In genomic region chr18:49011291-49011746, GRCh38 we compare ENCODE assay signal across 25 cellular contexts.
A peak's percentile ranks its signal among the peaks of the same experiment; 100 is the strongest.
DNase-seq lines count a peak whose midpoint lies in the region; ATAC-seq and TF ChIP-seq lines count a peak whose summit lies in the region.
"Had no signal": no experiment of that assay in that cellular context is flagged by ENCODE, and none has a peak within 500 bp of the region (broad histone marks: within the 10 kb centered on the region; RNA-seq: fewer than 3 reads in every experiment).

No MANE protein-coding gene starts in this region.

- no peak for ATAC-seq in Right ventricle myocardium inferior
- ATAC-seq in heart right ventricle = no peak
- no peak for ATAC-seq in activated B cell treated with CpG ODN at 0.5 μM for 24 hours (ENCODE audit: low read depth)
- ATAC-seq in lower lobe of right lung = no peak
- ATAC-seq in aorta (ENCODE audit: low FRiP score) = no peak
- ATAC-seq in GM19455 (IDR thresholded peaks at IDR 0.05; ENCODE audit: unreplicated experiment) = no peak
- ATAC-seq: activated CD8-positive, alpha-beta T cell treated with anti-CD3 and anti-CD28 coated beads for 36 hours; heart left ventricle had no signal

- no peaks in the 10 kb centered on the region for H3K9me3 Mint-ChIP-seq in activated B cell treated with CpG ODN at 0.5 μM for 24 hours
- H3K9me3 Mint-ChIP-seq: activated CD8-positive, alpha-beta T cell treated with anti-CD3 and anti-CD28 coated beads for 36 hours; T-helper 2 cell treated with Interferon-gamma antibody and Interleukin-4, amounts not matched to agents 5 μg/mL and 100 μg/mL, for 36 hours; type B pancreatic cell had no signal

- H3K4me3 Mint-ChIP-seq in activated B cell treated with CpG ODN at 0.5 μM for 24 hours = no peak overlapping the region
- H3K4me3 Mint-ChIP-seq: activated CD8-positive, alpha-beta T cell treated with anti-CD3 and anti-CD28 coated beads for 36 hours; T-helper 2 cell treated with Interferon-gamma antibody and Interleukin-4, amounts not matched to agents 5 μg/mL and 100 μg/mL, for 36 hours; type B pancreatic cell had no signal

- H3K27ac Mint-ChIP-seq in activated B cell treated with CpG ODN at 0.5 μM for 24 hours = no peak overlapping the region
- H3K27ac Mint-ChIP-seq: activated CD8-positive, alpha-beta T cell treated with anti-CD3 and anti-CD28 coated beads for 36 hours; T-helper 2 cell treated with Interferon-gamma antibody and Interleukin-4, amounts not matched to agents 5 μg/mL and 100 μg/mL, for 36 hours; type B pancreatic cell had no signal

- POLR2A ChIA-PET in activated B cell treated with CpG ODN at 0.5 μM for 24 hours (lab: Charles Lee) = no interaction called here

- H3K9me3 ChIP-seq in heart right ventricle = no peaks in the 10 kb centered on the region
- no peaks in the 10 kb centered on the region for H3K9me3 ChIP-seq in lower lobe of right lung
- no peaks in the 10 kb centered on the region for H3K9me3 ChIP-seq in aorta (ENCODE audit: control insufficient read depth, low read length)
- H3K9me3 ChIP-seq: heart left ventricle, neutrophil, stomach had no signal

- H3K4me1 ChIP-seq in heart right ventricle (no peaks in the 10 kb centered on the region), lower lobe of right lung (no peaks in the 10 kb centered on the region), aorta (ENCODE audit: control insufficient read depth in 1 of 2, insufficient read depth in 2 of 2, low read length in 2 of 2) (no peaks in the 10 kb centered on the region)
- H3K4me1 ChIP-seq: heart left ventricle, stomach had no signal

- H3K36me3 ChIP-seq in heart right ventricle = no peaks in the 10 kb centered on the region
- no peaks in the 10 kb centered on the region for H3K36me3 ChIP-seq in lower lobe of right lung
- H3K36me3 ChIP-seq in aorta (ENCODE audit: control insufficient read depth in 1 of 2, insufficient read depth in 2 of 2, low read length in 1 of 2) = no peaks in the 10 kb centered on the region
- H3K36me3 ChIP-seq: cardiac muscle cell, heart left ventricle, neutrophil, stomach, WERI-Rb-1 had no signal

- H3K27me3 ChIP-seq in heart right ventricle (no peaks in the 10 kb centered on the region), lower lobe of right lung (ENCODE audit: low read depth) (no peaks in the 10 kb centered on the region), aorta (ENCODE audit: control insufficient read depth in 1 of 2, insufficient read depth in 2 of 2, low read length in 1 of 2) (no peaks in the 10 kb centered on the region)
- H3K27me3 ChIP-seq: cardiac muscle cell, heart left ventricle, neutrophil, stomach had no signal

- no peaks in the 10 kb centered on the region for H3K27me3 Mint-ChIP-seq in activated B cell treated with CpG ODN at 0.5 μM for 24 hours
- H3K27me3 Mint-ChIP-seq: activated CD8-positive, alpha-beta T cell treated with anti-CD3 and anti-CD28 coated beads for 36 hours had no signal

- H3K4me1 Mint-ChIP-seq in activated B cell treated with CpG ODN at 0.5 μM for 24 hours = no peaks in the 10 kb centered on the region

- CTCF ChIA-PET in activated B cell treated with CpG ODN at 0.5 μM for 24 hours (lab: Charles Lee) = no interaction called here

- H3K4me3 ChIP-seq in heart right ventricle (no peak overlapping the region), lower lobe of right lung (no peak overlapping the region), aorta (ENCODE audit: low read length in 2 of 2) (no peak overlapping the region)
- H3K4me3 ChIP-seq: cardiac muscle cell, heart left ventricle, stomach had no signal

- H3K27ac ChIP-seq in heart right ventricle (no peak overlapping the region), lower lobe of right lung (no peak overlapping the region), aorta (ENCODE audit: low read depth in 1 of 2, low read length in 2 of 2) (no peak overlapping the region)
- H3K27ac ChIP-seq: cardiac muscle cell, heart left ventricle, neutrophil, stomach, WERI-Rb-1 had no signal

- 84 to 85% methylated on average over 9 of the region's 9 CpGs for WGBS in heart right ventricle, 2 donors
- 84 to 92% methylated on average over 9 of the region's 9 CpGs for WGBS in aorta, 2 donors

- TF ChIP-seq CTCF in heart right ventricle (IDR thresholded peaks at IDR 0.05) (no peak), activated B cell treated with CpG ODN at 0.5 μM for 24 hours (IDR thresholded peaks at IDR 0.05) (no peak), lower lobe of right lung (IDR thresholded peaks at IDR 0.05) (no peak)

- DNase-seq in Right ventricle myocardium inferior (ENCODE audit: missing footprints) = peak; percentile 13
- no peak for DNase-seq in heart right ventricle
- peak; percentile 12 for DNase-seq in activated B cell treated with CpG ODN at 0.5 μM for 24 hours
- DNase-seq in lower lobe of right lung = peak; percentile 23
- peak; percentile 34 to 55 for DNase-seq in aorta
- DNase-seq in stimulated activated CD4-positive, alpha-beta T cell treated with anti-CD3 and anti-CD28 coated beads, Interleukin-4, amount 100 ng/mL, for 4 hours = no peak
- no peak for DNase-seq in retina
- DNase-seq: ACHN; activated CD8-positive, alpha-beta T cell treated with anti-CD3 and anti-CD28 coated beads for 36 hours; activated naive CD4-positive, alpha-beta T cell; activated T-cell treated with anti-CD3 and anti-CD28 coated beads, Interleukin-2, amount 50 U/mL, for 1 hour; C1 segment of cervical spinal cord; NCI-H1092 treated with DMSO at 0.1 percent for 48 hours; NCI-H2081; NCI-H446 treated with DMSO at 0.1 percent for 48 hours; NK-92 treated with Interleukin-12 subunit alpha and Interleukin-12 subunit beta, amount 100 ng/mL, for 24 hours; stimulated activated CD4-positive, alpha-beta T cell treated with anti-CD3 and anti-CD28 coated beads, Interleukin-12 subunit alpha, Interleukin-12 subunit beta, amount 100 ng/mL, for 4 hours; stomach had no signal

- no peaks in the 10 kb centered on the region for H3K36me3 Mint-ChIP-seq in activated B cell treated with CpG ODN at 0.5 μM for 24 hours (ENCODE audit: low read depth)
- H3K36me3 Mint-ChIP-seq: type B pancreatic cell had no signal

- intact Hi-C loops in Right ventricle myocardium inferior (cut with DNase I) = no loop called here
- intact Hi-C loops in heart right ventricle (cut with DNase I) = no loop called here
- intact Hi-C loops in activated B cell treated with CpG ODN at 0.5 μM for 24 hours (cut with micrococcal nuclease) = no loop called here
- intact Hi-C loops in lower lobe of right lung (cut with DNase I) = no loop called here
- intact Hi-C loops in aorta (cut with DNase I) = no loop called here

Comparison
In these comparisons a context has a peak if more than half of its experiments do, and no peak if none do; other contexts are left out.
1. DNase-seq: peak in Right ventricle myocardium inferior (single experiment), activated B cell treated with CpG ODN at 0.5 μM for 24 hours (single experiment), lower lobe of right lung (single experiment) and aorta (2 of 2); none in heart right ventricle (0 of 2), stimulated activated CD4-positive, alpha-beta T cell treated with anti-CD3 and anti-CD28 coated beads, Interleukin-4, amount 100 ng/mL, for 4 hours (0 of 2) and retina (single experiment).